18 cellular contexts compared by ENCODE assay signal in genomic region chr20:35506179-35506578, GRCh38. TPM values are rescaled to one million over a fixed set of nuclear protein-coding genes. Genes with fewer than 3 reads are reported as not detected.
A peak's percentile ranks its signal among the peaks of the same experiment; 100 is the strongest.
DNase-seq lines count a peak whose midpoint lies in the region; ATAC-seq, FAIRE-seq and TF ChIP-seq lines count a peak whose summit lies in the region.
"Had no signal": no experiment of that assay in that cellular context is flagged by ENCODE, and none has a peak within 500 bp of the region (broad histone marks: within the 10 kb centered on the region; RNA-seq: fewer than 3 reads in every experiment).

No MANE protein-coding gene starts in this region.

- FAIRE-seq in bronchial epithelial cell (lab: Jason Lieb, UNC), result peak; percentile 66

- no peaks in the 10 kb centered on the region; the same call in 1 of the 2 replicates for H4K20me1 ChIP-seq in OCI-LY7 (ENCODE audit: insufficient read depth, low read length)

- no peaks in the 10 kb centered on the region for H3K9me3 Mint-ChIP-seq in activated naive CD4-positive, alpha-beta T cell treated with anti-CD3 and anti-CD28 coated beads for 36 hours
- H3K9me3 Mint-ChIP-seq in activated naive CD4-positive, alpha-beta T cell treated with anti-CD3 and anti-CD28 coated beads, Interleukin-2, amount 10 ng/mL, durations not matched to agents 7 days and 5 days, result no peaks in the 10 kb centered on the region
- no peaks in the 10 kb centered on the region for H3K9me3 Mint-ChIP-seq in stimulated activated effector memory CD8-positive, alpha-beta T cell treated with anti-CD3 and anti-CD28 coated beads, Interleukin-12 subunit alpha, Interleukin-12 subunit beta, amount 100 ng/mL, for 72 hours
- H3K9me3 Mint-ChIP-seq: WTC11 had no signal

- no peaks in the 10 kb centered on the region for H3K27me3 Mint-ChIP-seq in activated naive CD4-positive, alpha-beta T cell treated with anti-CD3 and anti-CD28 coated beads for 36 hours (ENCODE audit: low read depth)
- H3K27me3 Mint-ChIP-seq in activated naive CD4-positive, alpha-beta T cell treated with anti-CD3 and anti-CD28 coated beads, Interleukin-2, amount 10 ng/mL, durations not matched to agents 7 days and 5 days, result no peaks in the 10 kb centered on the region

- no peaks in the 10 kb centered on the region for H3K9me3 ChIP-seq in OCI-LY7 (ENCODE audit: low read length)
- H3K9me3 ChIP-seq in right atrium auricular region, result no peaks in the 10 kb centered on the region

- POLR2A ChIA-PET in OCI-LY7 (lab: Charles Lee), result no interaction called here

- H3K4me1 Mint-ChIP-seq in activated naive CD4-positive, alpha-beta T cell treated with anti-CD3 and anti-CD28 coated beads for 36 hours (ENCODE audit: low read depth), result peaks cover 19% of the 10 kb centered on the region
- H3K4me1 Mint-ChIP-seq in activated naive CD4-positive, alpha-beta T cell treated with anti-CD3 and anti-CD28 coated beads, Interleukin-2, amount 10 ng/mL, durations not matched to agents 7 days and 5 days, result peaks cover 23% of the 10 kb centered on the region
- H3K4me1 Mint-ChIP-seq in stimulated activated effector memory CD8-positive, alpha-beta T cell treated with anti-CD3 and anti-CD28 coated beads, Interleukin-12 subunit alpha, Interleukin-12 subunit beta, amount 100 ng/mL, for 72 hours, result peaks cover 55% of the 10 kb centered on the region
- H3K4me1 Mint-ChIP-seq: WTC11 had no signal

- H3K36me3 Mint-ChIP-seq in activated naive CD4-positive, alpha-beta T cell treated with anti-CD3 and anti-CD28 coated beads for 36 hours (ENCODE audit: low read depth), result peaks cover 25% of the 10 kb centered on the region
- peaks cover 64% of the 10 kb centered on the region for H3K36me3 Mint-ChIP-seq in activated naive CD4-positive, alpha-beta T cell treated with anti-CD3 and anti-CD28 coated beads, Interleukin-2, amount 10 ng/mL, durations not matched to agents 7 days and 5 days
- H3K36me3 Mint-ChIP-seq in stimulated activated effector memory CD8-positive, alpha-beta T cell treated with anti-CD3 and anti-CD28 coated beads, Interleukin-12 subunit alpha, Interleukin-12 subunit beta, amount 100 ng/mL, for 72 hours, result peaks cover 93% of the 10 kb centered on the region

- H3K27ac ChIP-seq in OCI-LY7 (ENCODE audit: low read depth, low read length, poor library complexity, severe bottlenecking) (no peak overlapping the region), right atrium auricular region (no peak overlapping the region)
- H3K27ac ChIP-seq: foreskin keratinocyte had no signal

- H3K4me3 ChIP-seq in OCI-LY7 (ENCODE audit: low read depth, low read length, poor library complexity, severe bottlenecking), result no peak overlapping the region
- H3K4me3 ChIP-seq in bronchial epithelial cell (ENCODE audit: low read depth, low read length), result no peak overlapping the region
- no peak overlapping the region for H3K4me3 ChIP-seq in right atrium auricular region

- H3K27me3 ChIP-seq in bronchial epithelial cell (ENCODE audit: control insufficient read depth, insufficient read depth, low read length), result no peaks in the 10 kb centered on the region
- no peaks in the 10 kb centered on the region for H3K27me3 ChIP-seq in right atrium auricular region
- H3K27me3 ChIP-seq: foreskin keratinocyte had no signal

- DNase-seq in activated naive CD4-positive, alpha-beta T cell treated with anti-CD3 and anti-CD28 coated beads for 36 hours, result no peak
- no peak for DNase-seq in activated naive CD4-positive, alpha-beta T cell treated with anti-CD3 and anti-CD28 coated beads, Interleukin-2, amount 10 ng/mL, durations not matched to agents 7 days and 5 days
- peak; percentile 19 for DNase-seq in OCI-LY7 (ENCODE audit: low spot score)
- no peak for DNase-seq in bronchial epithelial cell (ENCODE audit: low read depth)
- DNase-seq in stimulated activated effector memory CD8-positive, alpha-beta T cell treated with anti-CD3 and anti-CD28 coated beads, Interleukin-12 subunit alpha, Interleukin-12 subunit beta, amount 100 ng/mL, for 72 hours (ENCODE audit: low spot score in 2 of 2), result no peak
- DNase-seq in NCI-H1694 (lab: John Stamatoyannopoulos, UW), result no peak
- no peak for DNase-seq in right atrium auricular region (ENCODE audit: low spot score)
- DNase-seq in DMS 273 treated with DMSO at 0.1 percent for 48 hours (lab: John Stamatoyannopoulos, UW), result no peak
- DNase-seq: amygdala, foreskin keratinocyte, NCI-H187 treated with DMSO at 0.1 percent for 48 hours, retina had no signal

- H3K4me3 Mint-ChIP-seq in activated naive CD4-positive, alpha-beta T cell treated with anti-CD3 and anti-CD28 coated beads for 36 hours, result no peak overlapping the region
- H3K4me3 Mint-ChIP-seq in activated naive CD4-positive, alpha-beta T cell treated with anti-CD3 and anti-CD28 coated beads, Interleukin-2, amount 10 ng/mL, durations not matched to agents 7 days and 5 days, result no peak overlapping the region
- no peak overlapping the region for H3K4me3 Mint-ChIP-seq in stimulated activated effector memory CD8-positive, alpha-beta T cell treated with anti-CD3 and anti-CD28 coated beads, Interleukin-12 subunit alpha, Interleukin-12 subunit beta, amount 100 ng/mL, for 72 hours
- H3K4me3 Mint-ChIP-seq: WTC11 had no signal

- intact Hi-C loops in activated naive CD4-positive, alpha-beta T cell treated with anti-CD3 and anti-CD28 coated beads for 36 hours (cut with micrococcal nuclease), result no loop called here
- intact Hi-C loops in OCI-LY7 (cut with micrococcal nuclease; ENCODE audit: unreplicated experiment), result no loop called here

- H3K79me2 ChIP-seq in OCI-LY7 (ENCODE audit: insufficient read depth, low read depth, low read length), result no peaks in the 10 kb centered on the region

- BruUV-seq in OCI-LY7 (replicated peaks; lab: Mats Ljungman, UMichigan), result no TSS peak

- no peak for TF ChIP-seq CTCF in OCI-LY7 (conservative IDR thresholded peaks at IDR 0.05; ENCODE audit: low read length)
- TF ChIP-seq CTCF in bronchial epithelial cell (IDR thresholded peaks at IDR 0.05; ENCODE audit: insufficient read depth, low read length, severe bottlenecking), result no peak
- TF ChIP-seq CTCF in right atrium auricular region (IDR thresholded peaks at IDR 0.05), result no peak

- no peak overlapping the region for H3K4me2 ChIP-seq in OCI-LY7 (ENCODE audit: low read length)

- CTCF ChIA-PET in activated naive CD4-positive, alpha-beta T cell treated with anti-CD3 and anti-CD28 coated beads for 36 hours (lab: Charles Lee), result interaction anchor here (0.6 kb wide), 1 partner anchor 151 kb away, joined by 3 read pairs; no protein-coding TSS in a partner anchor
- CTCF ChIA-PET in activated naive CD4-positive, alpha-beta T cell treated with anti-CD3 and anti-CD28 coated beads, Interleukin-2, amount 10 ng/mL, durations not matched to agents 7 days and 5 days (lab: Charles Lee), result no interaction called here
- CTCF ChIA-PET in OCI-LY7 (lab: Charles Lee; ENCODE audit: unreplicated experiment), result no interaction called here

- ATAC-seq in stimulated activated effector memory CD8-positive, alpha-beta T cell treated with anti-CD3 and anti-CD28 coated beads, Interleukin-12 subunit alpha, Interleukin-12 subunit beta, amount 100 ng/mL, for 72 hours, result no peak
- ATAC-seq: foreskin keratinocyte, Right ventricle myocardium inferior, WTC11 had no signal

- peak overlapping the region; percentile 55 for H3K27ac Mint-ChIP-seq in activated naive CD4-positive, alpha-beta T cell treated with anti-CD3 and anti-CD28 coated beads for 36 hours
- no peak overlapping the region for H3K27ac Mint-ChIP-seq in activated naive CD4-positive, alpha-beta T cell treated with anti-CD3 and anti-CD28 coated beads, Interleukin-2, amount 10 ng/mL, durations not matched to agents 7 days and 5 days
- peak overlapping the region; percentile 81 for H3K27ac Mint-ChIP-seq in stimulated activated effector memory CD8-positive, alpha-beta T cell treated with anti-CD3 and anti-CD28 coated beads, Interleukin-12 subunit alpha, Interleukin-12 subunit beta, amount 100 ng/mL, for 72 hours
- H3K27ac Mint-ChIP-seq: WTC11 had no signal

- H2AFZ ChIP-seq in OCI-LY7 (ENCODE audit: low read length), result no peak overlapping the region

- no peaks in the 10 kb centered on the region for H3K9me2 ChIP-seq in OCI-LY7 (ENCODE audit: insufficient read depth, low read length)

- H3K4me1 ChIP-seq in OCI-LY7 (ENCODE audit: insufficient read depth, low read length, poor library complexity, severe bottlenecking) (peaks cover 31% of the 10 kb centered on the region), right atrium auricular region (peaks cover 0 to 7% of the 10 kb centered on the region in 2 donors)

- H3K36me3 ChIP-seq in OCI-LY7 (ENCODE audit: insufficient read depth, low read length) (peaks cover 92% of the 10 kb centered on the region), bronchial epithelial cell (ENCODE audit: control insufficient read depth, insufficient read depth, low read length) (peaks cover 23% of the 10 kb centered on the region), right atrium auricular region (peaks cover 81% of the 10 kb centered on the region)

RNA-seq across cellular contexts. Expression of gene C20orf173, which starts 23.3 kb away (rescaled TPM):
- not detected for total RNA-seq in activated naive CD4-positive, alpha-beta T cell treated with anti-CD3 and anti-CD28 coated beads for 36 hours
- total RNA-seq in OCI-LY7 (2014; rRNA removed; shearing (Covaris generic)), result not detected in 2 replicates
- not detected in 2 replicates for total RNA-seq in OCI-LY7 (2022)
- total RNA-seq in bronchial epithelial cell, result not detected in 2 replicates
- not detected for total RNA-seq in right atrium auricular region
- total RNA-seq: Daoy; foreskin keratinocyte; M059J; Right ventricle myocardium inferior; subcutaneous adipose tissue; T-helper 1 cell treated with Interleukin-12 subunit alpha and Interleukin-12 subunit beta and Interleukin-4 antibody, amounts not matched to agents 30 ng/mL and 1 ng/mL, for 36 hours; WTC11 had no signal

RNA-seq across cellular contexts. Expression of gene ERGIC3, which starts 35.7 kb away (rescaled TPM):
- 100 to 1,000 TPM; 107 to 113 TPM for total RNA-seq in activated naive CD4-positive, alpha-beta T cell treated with anti-CD3 and anti-CD28 coated beads for 36 hours
- 171 and 178 TPM in 2 replicates for total RNA-seq in OCI-LY7 (2014; rRNA removed; shearing (Covaris generic))
- total RNA-seq in OCI-LY7 (2022), result 170 and 177 TPM in 2 replicates
- total RNA-seq in bronchial epithelial cell, result 354 and 460 TPM in 2 replicates
- total RNA-seq in right atrium auricular region, result 100 to 1,000 TPM in 1 of 2 donors, 10 to 100 TPM in 1; 99.9 to 155 TPM

RNA-seq across cellular contexts. Expression of gene CEP250, which starts 50.8 kb away (rescaled TPM):
- 10 to 100 TPM; 43.4 to 46.9 TPM for total RNA-seq in activated naive CD4-positive, alpha-beta T cell treated with anti-CD3 and anti-CD28 coated beads for 36 hours
- total RNA-seq in OCI-LY7 (2014; rRNA removed; shearing (Covaris generic)), result 28.6 and 31.6 TPM in 2 replicates
- 68.9 and 74.4 TPM in 2 replicates for total RNA-seq in OCI-LY7 (2022)
- 15.0 and 21.9 TPM in 2 replicates for total RNA-seq in bronchial epithelial cell
- 10 to 100 TPM; 13.0 to 18.9 TPM for total RNA-seq in right atrium auricular region
